1 cellular context compared by ENCODE assay signal in genomic region chr19:14571695-14572490, GRCh38.
A peak's percentile ranks its signal among the peaks of the same experiment; 100 is the strongest.
TF ChIP-seq lines count a peak whose summit lies in the region.

NDUFB7 (minus strand) TSS chr19:14572066; CDS start chr19:14572000, 66 bp downstream.

TF ChIP-seq in HEK293, 187 proteins besides CTCF, POLR2A, EP300 and RAD21 (continued from another document and continues in another):
- TF ChIP-seq, protein P1, sequence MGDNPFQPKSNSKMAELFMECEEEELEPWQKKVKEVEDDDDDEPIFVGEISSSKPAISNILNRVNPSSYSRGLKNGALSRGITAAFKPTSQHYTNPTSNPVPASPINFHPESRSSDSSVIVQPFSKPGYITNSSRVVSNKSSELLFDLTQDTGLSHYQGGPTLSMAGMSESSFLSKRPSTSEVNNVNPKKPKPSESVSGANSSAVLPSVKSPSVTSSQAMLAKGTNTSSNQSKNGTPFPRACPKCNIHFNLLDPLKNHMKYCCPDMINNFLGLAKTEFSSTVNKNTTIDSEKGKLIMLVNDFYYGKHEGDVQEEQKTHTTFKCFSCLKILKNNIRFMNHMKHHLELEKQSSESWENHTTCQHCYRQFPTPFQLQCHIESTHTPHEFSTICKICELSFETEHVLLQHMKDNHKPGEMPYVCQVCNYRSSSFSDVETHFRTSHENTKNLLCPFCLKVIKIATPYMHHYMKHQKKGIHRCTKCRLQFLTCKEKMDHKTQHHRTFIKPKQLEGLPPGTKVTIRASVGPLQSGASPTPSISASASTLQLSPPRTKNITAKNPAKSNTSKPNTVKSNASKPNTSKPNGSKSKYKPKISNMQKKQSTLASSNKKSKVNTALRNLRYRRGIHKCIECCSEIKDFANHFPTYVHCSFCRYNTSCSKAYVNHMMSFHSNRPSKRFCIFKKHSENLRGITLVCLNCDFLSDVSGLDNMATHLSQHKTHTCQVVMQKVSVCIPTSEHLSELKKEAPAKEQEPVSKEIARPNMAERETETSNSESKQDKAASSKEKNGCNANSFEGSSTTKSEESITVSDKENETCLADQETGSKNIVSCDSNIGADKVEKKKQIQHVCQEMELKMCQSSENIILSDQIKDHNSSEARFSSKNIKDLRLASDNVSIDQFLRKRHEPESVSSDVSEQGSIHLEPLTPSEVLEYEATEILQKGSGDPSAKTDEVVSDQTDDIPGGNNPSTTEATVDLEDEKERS (tag by site-specific recombination; IDR thresholded peaks at IDR 0.05): no peak
- TF ChIP-seq REPIN1 (tag by site-specific recombination; IDR thresholded peaks at IDR 0.05; ENCODE audit: low read depth) (no peak), FEZF1 (tag by site-specific recombination; IDR thresholded peaks at IDR 0.05) (no peak), ZFP37 (tag by site-specific recombination; IDR thresholded peaks at IDR 0.05) (peak; percentile 74), ZBTB7A (tag by site-specific recombination; IDR thresholded peaks at IDR 0.05; ENCODE audit: low read depth) (peak; percentile 59; the same call in 1 of the 2 replicates), ZNF621 (tag by site-specific recombination; IDR thresholded peaks at IDR 0.05) (no peak), ZNF157 (tag by site-specific recombination; IDR thresholded peaks at IDR 0.05) (no peak), GLIS2 (tag by site-specific recombination; IDR thresholded peaks at IDR 0.05) (peak; percentile 78), ZNF776 (tag by site-specific recombination; IDR thresholded peaks at IDR 0.05; ENCODE audit: borderline replicate concordance) (no peak), GLIS1 (tag by site-specific recombination; IDR thresholded peaks at IDR 0.05) (no peak; the same call in none of the 2 replicates), KLF8 (tag by site-specific recombination; IDR thresholded peaks at IDR 0.05) (peak; percentile 77), ZNF155 (tag by site-specific recombination; IDR thresholded peaks at IDR 0.05) (no peak), TSHZ1 (tag by site-specific recombination; IDR thresholded peaks at IDR 0.05; ENCODE audit: borderline replicate concordance) (no peak), ZNF530 (tag by site-specific recombination; IDR thresholded peaks at IDR 0.05; ENCODE audit: low read depth) (no peak), ZNF146 (tag by site-specific recombination; IDR thresholded peaks at IDR 0.05) (0 out of 2 replicates have a peak, but pooled peaks have one; percentile 10), ZBTB8A (tag by site-specific recombination; IDR thresholded peaks at IDR 0.05) (peak; percentile 72), ZNF138 (tag by site-specific recombination; IDR thresholded peaks at IDR 0.05; ENCODE audit: borderline replicate concordance) (no peak), ZNF169 (tag by site-specific recombination; IDR thresholded peaks at IDR 0.05) (no peak), ZBTB21 (tag by site-specific recombination; IDR thresholded peaks at IDR 0.05) (peak; percentile 40), PRDM4 (tag by site-specific recombination; IDR thresholded peaks at IDR 0.05) (no peak), ZNF121 (tag by site-specific recombination; IDR thresholded peaks at IDR 0.05) (no peak), ZNF521 (tag by site-specific recombination; IDR thresholded peaks at IDR 0.05) (no peak), PBX3 (CRISPR knock-in tag; IDR thresholded peaks at IDR 0.05) (no peak)
- TF ChIP-seq, protein P2, sequence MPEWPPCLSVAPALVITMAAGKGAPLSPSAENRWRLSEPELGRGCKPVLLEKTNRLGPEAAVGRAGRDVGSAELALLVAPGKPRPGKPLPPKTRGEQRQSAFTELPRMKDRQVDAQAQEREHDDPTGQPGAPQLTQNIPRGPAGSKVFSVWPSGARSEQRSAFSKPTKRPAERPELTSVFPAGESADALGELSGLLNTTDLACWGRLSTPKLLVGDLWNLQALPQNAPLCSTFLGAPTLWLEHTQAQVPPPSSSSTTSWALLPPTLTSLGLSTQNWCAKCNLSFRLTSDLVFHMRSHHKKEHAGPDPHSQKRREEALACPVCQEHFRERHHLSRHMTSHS (tag by site-specific recombination; IDR thresholded peaks at IDR 0.05): no peak
- TF ChIP-seq, protein P3, sequence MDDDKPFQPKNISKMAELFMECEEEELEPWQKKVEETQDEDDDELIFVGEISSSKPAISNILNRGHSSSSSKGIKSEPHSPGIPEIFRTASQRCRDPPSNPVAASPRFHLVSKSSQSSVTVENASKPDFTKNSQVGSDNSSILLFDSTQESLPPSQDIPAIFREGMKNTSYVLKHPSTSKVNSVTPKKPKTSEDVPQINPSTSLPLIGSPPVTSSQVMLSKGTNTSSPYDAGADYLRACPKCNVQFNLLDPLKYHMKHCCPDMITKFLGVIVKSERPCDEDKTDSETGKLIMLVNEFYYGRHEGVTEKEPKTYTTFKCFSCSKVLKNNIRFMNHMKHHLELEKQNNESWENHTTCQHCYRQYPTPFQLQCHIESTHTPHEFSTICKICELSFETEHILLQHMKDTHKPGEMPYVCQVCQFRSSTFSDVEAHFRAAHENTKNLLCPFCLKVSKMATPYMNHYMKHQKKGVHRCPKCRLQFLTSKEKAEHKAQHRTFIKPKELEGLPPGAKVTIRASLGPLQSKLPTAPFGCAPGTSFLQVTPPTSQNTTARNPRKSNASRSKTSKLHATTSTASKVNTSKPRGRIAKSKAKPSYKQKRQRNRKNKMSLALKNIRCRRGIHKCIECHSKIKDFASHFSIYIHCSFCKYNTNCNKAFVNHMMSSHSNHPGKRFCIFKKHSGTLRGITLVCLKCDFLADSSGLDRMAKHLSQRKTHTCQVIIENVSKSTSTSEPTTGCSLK (tag by site-specific recombination; IDR thresholded peaks at IDR 0.05): no peak
- TF ChIP-seq, protein P4, sequence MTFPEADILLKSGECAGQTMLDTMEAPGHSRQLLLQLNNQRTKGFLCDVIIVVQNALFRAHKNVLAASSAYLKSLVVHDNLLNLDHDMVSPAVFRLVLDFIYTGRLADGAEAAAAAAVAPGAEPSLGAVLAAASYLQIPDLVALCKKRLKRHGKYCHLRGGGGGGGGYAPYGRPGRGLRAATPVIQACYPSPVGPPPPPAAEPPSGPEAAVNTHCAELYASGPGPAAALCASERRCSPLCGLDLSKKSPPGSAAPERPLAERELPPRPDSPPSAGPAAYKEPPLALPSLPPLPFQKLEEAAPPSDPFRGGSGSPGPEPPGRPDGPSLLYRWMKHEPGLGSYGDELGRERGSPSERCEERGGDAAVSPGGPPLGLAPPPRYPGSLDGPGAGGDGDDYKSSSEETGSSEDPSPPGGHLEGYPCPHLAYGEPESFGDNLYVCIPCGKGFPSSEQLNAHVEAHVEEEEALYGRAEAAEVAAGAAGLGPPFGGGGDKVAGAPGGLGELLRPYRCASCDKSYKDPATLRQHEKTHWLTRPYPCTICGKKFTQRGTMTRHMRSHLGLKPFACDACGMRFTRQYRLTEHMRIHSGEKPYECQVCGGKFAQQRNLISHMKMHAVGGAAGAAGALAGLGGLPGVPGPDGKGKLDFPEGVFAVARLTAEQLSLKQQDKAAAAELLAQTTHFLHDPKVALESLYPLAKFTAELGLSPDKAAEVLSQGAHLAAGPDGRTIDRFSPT (tag by site-specific recombination; IDR thresholded peaks at IDR 0.05): peak; percentile 96
- TF ChIP-seq, protein P5, sequence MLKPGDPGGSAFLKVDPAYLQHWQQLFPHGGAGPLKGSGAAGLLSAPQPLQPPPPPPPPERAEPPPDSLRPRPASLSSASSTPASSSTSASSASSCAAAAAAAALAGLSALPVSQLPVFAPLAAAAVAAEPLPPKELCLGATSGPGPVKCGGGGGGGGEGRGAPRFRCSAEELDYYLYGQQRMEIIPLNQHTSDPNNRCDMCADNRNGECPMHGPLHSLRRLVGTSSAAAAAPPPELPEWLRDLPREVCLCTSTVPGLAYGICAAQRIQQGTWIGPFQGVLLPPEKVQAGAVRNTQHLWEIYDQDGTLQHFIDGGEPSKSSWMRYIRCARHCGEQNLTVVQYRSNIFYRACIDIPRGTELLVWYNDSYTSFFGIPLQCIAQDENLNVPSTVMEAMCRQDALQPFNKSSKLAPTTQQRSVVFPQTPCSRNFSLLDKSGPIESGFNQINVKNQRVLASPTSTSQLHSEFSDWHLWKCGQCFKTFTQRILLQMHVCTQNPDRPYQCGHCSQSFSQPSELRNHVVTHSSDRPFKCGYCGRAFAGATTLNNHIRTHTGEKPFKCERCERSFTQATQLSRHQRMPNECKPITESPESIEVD (tag by site-specific recombination; IDR thresholded peaks at IDR 0.05): no peak
- TF ChIP-seq, protein P6, sequence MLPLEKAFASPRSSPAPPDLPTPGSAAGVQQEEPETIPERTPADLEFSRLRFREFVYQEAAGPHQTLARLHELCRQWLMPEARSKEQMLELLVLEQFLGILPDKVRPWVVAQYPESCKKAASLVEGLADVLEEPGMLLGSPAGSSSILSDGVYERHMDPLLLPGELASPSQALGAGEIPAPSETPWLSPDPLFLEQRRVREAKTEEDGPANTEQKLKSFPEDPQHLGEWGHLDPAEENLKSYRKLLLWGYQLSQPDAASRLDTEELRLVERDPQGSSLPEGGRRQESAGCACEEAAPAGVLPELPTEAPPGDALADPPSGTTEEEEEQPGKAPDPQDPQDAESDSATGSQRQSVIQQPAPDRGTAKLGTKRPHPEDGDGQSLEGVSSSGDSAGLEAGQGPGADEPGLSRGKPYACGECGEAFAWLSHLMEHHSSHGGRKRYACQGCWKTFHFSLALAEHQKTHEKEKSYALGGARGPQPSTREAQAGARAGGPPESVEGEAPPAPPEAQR (tag by site-specific recombination; IDR thresholded peaks at IDR 0.05): 0 out of 2 replicates have a peak, but pooled peaks have one; percentile 36
- TF ChIP-seq, protein P7, sequence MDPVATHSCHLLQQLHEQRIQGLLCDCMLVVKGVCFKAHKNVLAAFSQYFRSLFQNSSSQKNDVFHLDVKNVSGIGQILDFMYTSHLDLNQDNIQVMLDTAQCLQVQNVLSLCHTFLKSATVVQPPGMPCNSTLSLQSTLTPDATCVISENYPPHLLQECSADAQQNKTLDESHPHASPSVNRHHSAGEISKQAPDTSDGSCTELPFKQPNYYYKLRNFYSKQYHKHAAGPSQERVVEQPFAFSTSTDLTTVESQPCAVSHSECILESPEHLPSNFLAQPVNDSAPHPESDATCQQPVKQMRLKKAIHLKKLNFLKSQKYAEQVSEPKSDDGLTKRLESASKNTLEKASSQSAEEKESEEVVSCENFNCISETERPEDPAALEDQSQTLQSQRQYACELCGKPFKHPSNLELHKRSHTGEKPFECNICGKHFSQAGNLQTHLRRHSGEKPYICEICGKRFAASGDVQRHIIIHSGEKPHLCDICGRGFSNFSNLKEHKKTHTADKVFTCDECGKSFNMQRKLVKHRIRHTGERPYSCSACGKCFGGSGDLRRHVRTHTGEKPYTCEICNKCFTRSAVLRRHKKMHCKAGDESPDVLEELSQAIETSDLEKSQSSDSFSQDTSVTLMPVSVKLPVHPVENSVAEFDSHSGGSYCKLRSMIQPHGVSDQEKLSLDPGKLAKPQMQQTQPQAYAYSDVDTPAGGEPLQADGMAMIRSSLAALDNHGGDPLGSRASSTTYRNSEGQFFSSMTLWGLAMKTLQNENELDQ (tag by site-specific recombination; IDR thresholded peaks at IDR 0.05; ENCODE audit: low read depth): no peak
